In genomic region chr13:95689582-95689926, GRCh38 we compare ENCODE assay signal across 1 cellular context.
TF ChIP-seq lines count a peak whose summit lies in the region.

No MANE protein-coding gene starts in this region.

TF ChIP-seq in endothelial cell of umbilical vein, 7 proteins besides CTCF, POLR2A, EP300 and RAD21 (continued from another document):
- TF ChIP-seq JUN (IDR thresholded peaks at IDR 0.05; ENCODE audit: borderline replicate concordance, insufficient read depth, insufficient read length, low read depth) (no peak), EZH2 (IDR thresholded peaks at IDR 0.05; ENCODE audit: borderline replicate concordance, low read depth, low read length, severe bottlenecking) (no peak), POLR2AphosphoS5 (IDR thresholded peaks at IDR 0.05; ENCODE audit: insufficient read depth, low read depth, low read length) (no peak), FOS (IDR thresholded peaks at IDR 0.05; ENCODE audit: borderline replicate concordance, insufficient read depth, low read length) (no peak), MYC (IDR thresholded peaks at IDR 0.05; ENCODE audit: low read depth, low read length) (no peak)
- TF ChIP-seq, protein P1, sequence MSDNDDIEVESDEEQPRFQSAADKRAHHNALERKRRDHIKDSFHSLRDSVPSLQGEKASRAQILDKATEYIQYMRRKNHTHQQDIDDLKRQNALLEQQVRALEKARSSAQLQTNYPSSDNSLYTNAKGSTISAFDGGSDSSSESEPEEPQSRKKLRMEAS (IDR thresholded peaks at IDR 0.05; ENCODE audit: insufficient read depth, insufficient read length), result no peak
